Comparison of ENCODE assay signal across 8 cellular contexts in the genomic region with DNA sequence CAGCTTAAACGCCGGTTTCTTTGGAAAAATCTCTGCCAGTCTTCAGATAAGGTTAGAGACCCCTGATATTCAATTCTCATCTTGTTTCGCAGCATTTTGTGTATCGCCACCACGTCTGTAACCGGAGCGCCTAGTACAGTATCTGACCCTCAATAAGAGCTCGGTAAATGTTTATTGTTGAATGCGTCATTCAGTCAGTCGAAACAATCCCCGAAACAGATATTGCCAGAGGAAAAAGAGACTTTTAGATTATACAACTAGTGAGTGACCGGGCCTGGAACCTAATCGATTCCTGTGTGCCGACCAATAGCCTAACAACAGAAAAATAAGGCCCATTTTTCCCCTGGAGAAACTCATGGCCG. TPM values are rescaled to one million over a fixed set of nuclear protein-coding genes. Genes with fewer than 3 reads are reported as not detected.
DNase-seq lines count a peak whose midpoint lies in the region; ATAC-seq and TF ChIP-seq lines count a peak whose summit lies in the region.

No MANE protein-coding gene starts in this region.

- in situ Hi-C loops in brain microvascular endothelial cell (cut with HindIII; ENCODE audit: low pct_ligation_motif_present, low sequenced_read_pairs) = no loop called here

- peak overlapping the region; percentile 62 for H3K18ac ChIP-seq in mesendoderm (ENCODE audit: low read length)

- H3K4me1 ChIP-seq in heart right ventricle (peaks cover 0 to 26% (median 10%) of the 10 kb centered on the region in 9 donors), mesendoderm (ENCODE audit: control insufficient read depth, low read depth, low read length) (peaks cover 7% of the 10 kb centered on the region), urinary bladder (ENCODE audit: insufficient read depth) (no peaks in the 10 kb centered on the region)

- H2BK15ac ChIP-seq in mesendoderm (replicated peaks; ENCODE audit: low read depth) = no peak overlapping the region

- ATAC-seq in heart right ventricle = no peak
- no peak for ATAC-seq in left cardiac atrium
- no peak for ATAC-seq in HG02798 (IDR thresholded peaks at IDR 0.05; ENCODE audit: poor library complexity, unreplicated experiment)

- H3K36me3 ChIP-seq in heart right ventricle = no peaks in the 10 kb centered on the region
- no peaks in the 10 kb centered on the region for H3K36me3 ChIP-seq in brain microvascular endothelial cell (replicated peaks)
- H3K36me3 ChIP-seq in mesendoderm (ENCODE audit: control insufficient read depth, insufficient read depth, low read length) = no peaks in the 10 kb centered on the region
- no peaks in the 10 kb centered on the region for H3K36me3 ChIP-seq in urinary bladder (ENCODE audit: insufficient read depth)

- H3K27ac ChIP-seq in heart right ventricle = peak overlapping the region in 8 of 10 donors; percentile 57 to 87 (median 76)
- peak overlapping the region; percentile 58 for H3K27ac ChIP-seq in brain microvascular endothelial cell
- no peak overlapping the region for H3K27ac ChIP-seq in mesendoderm (ENCODE audit: low read depth, low read length)
- H3K27ac ChIP-seq in urinary bladder (ENCODE audit: low read depth) = no peak overlapping the region

- no peak for TF ChIP-seq CTCF in heart right ventricle (IDR thresholded peaks at IDR 0.05)
- no peak for TF ChIP-seq CTCF in brain microvascular endothelial cell (IDR thresholded peaks at IDR 0.05; ENCODE audit: low read depth, low read length, missing control alignments)
- TF ChIP-seq CTCF in GM10248 (IDR thresholded peaks at IDR 0.05; ENCODE audit: control extremely low read depth, extremely low read depth, low read depth, missing control alignments) = no peak

- no peak overlapping the region for H2AK5ac ChIP-seq in mesendoderm (ENCODE audit: low read length)

- no peak for DNase-seq in heart right ventricle
- no peak for DNase-seq in left cardiac atrium
- DNase-seq in brain microvascular endothelial cell = no peak
- no peak for DNase-seq in mesendoderm
- no peak for DNase-seq in GM10248 (ENCODE audit: extremely low spot score)
- DNase-seq in effector CD8-positive, alpha-beta T cell (lab: John Stamatoyannopoulos, UW) = no peak

- H3K4me3 ChIP-seq in heart right ventricle = peak overlapping the region; percentile 69 to 98 (median 80)
- H3K4me3 ChIP-seq in brain microvascular endothelial cell (ENCODE audit: low read depth, low read length) = peak overlapping the region; percentile 95
- H3K4me3 ChIP-seq in mesendoderm (ENCODE audit: low read length) = peak overlapping the region; percentile 94
- peak overlapping the region; percentile 96 for H3K4me3 ChIP-seq in urinary bladder (ENCODE audit: low read depth, low read length)

- H3K56ac ChIP-seq in mesendoderm (ENCODE audit: low read length) = peak overlapping the region; percentile 97

- H4K5ac ChIP-seq in mesendoderm (ENCODE audit: low read length) = no peak overlapping the region

- H3K27me3 ChIP-seq in heart right ventricle (no peaks in the 10 kb centered on the region), brain microvascular endothelial cell (replicated peaks) (no peaks in the 10 kb centered on the region), mesendoderm (ENCODE audit: insufficient read depth, low read length, poor library complexity) (no peaks in the 10 kb centered on the region)

- no peak overlapping the region for H2BK120ac ChIP-seq in mesendoderm (ENCODE audit: low read depth, low read length)

- no peaks in the 10 kb centered on the region for H3K9me3 ChIP-seq in heart right ventricle

- intact Hi-C loops in heart right ventricle (cut with DNase I) (loop anchor here in 1 of 10 donors (10.0 kb wide), 1 partner anchor 191 kb away; a partner anchor contains a TSS), left cardiac atrium (cut with DNase I) (no loop called here)

- no peak overlapping the region for H3K4ac ChIP-seq in mesendoderm (ENCODE audit: low read depth, low read length)

- H3K79me1 ChIP-seq in mesendoderm (ENCODE audit: low read length) = peaks cover 7% of the 10 kb centered on the region

- POLR2A ChIA-PET in GM10248 (lab: Yijun Ruan, JAX) = no interaction called here

- H3K79me2 ChIP-seq in mesendoderm (ENCODE audit: control insufficient read depth, insufficient read depth, low read length) = peaks cover 44% of the 10 kb centered on the region

- H2BK5ac ChIP-seq in mesendoderm (ENCODE audit: low read length) = no peak overlapping the region

- WGBS in heart right ventricle, 2 donors = 6 to 9% methylated on average over 15 of the region's 15 CpGs
- WGBS in mesendoderm (ENCODE audit: extremely low coverage, insufficient coverage, low lambda C conversion rate) = no CpG with 5 or more reads among the region's 15 CpGs
- 4% methylated on average over 15 of the region's 15 CpGs for WGBS in urinary bladder

- peak overlapping the region; percentile 90 for H3K9ac ChIP-seq in mesendoderm (ENCODE audit: low read length)

- H4K8ac ChIP-seq in mesendoderm (ENCODE audit: low read depth, low read length) = no peak overlapping the region

- H3K4me2 ChIP-seq in mesendoderm (ENCODE audit: low read length) = peak overlapping the region; percentile 91

- CTCF ChIA-PET in GM10248 (lab: Yijun Ruan, JAX) = interaction anchor here (0.8 to 1.5 kb wide), 5 partner anchors 22 to 200 kb away, joined by 3 to 5 read pairs (median 3); a partner anchor contains a TSS

- H3K23ac ChIP-seq in mesendoderm (ENCODE audit: low read length) = no peak overlapping the region

RNA-seq across cellular contexts. Expression of a gene that starts 0.6 kb away (rescaled TPM):
- total RNA-seq in heart right ventricle (10 to 100 TPM; 28.6 to 41.9 (median 35.2) TPM), left cardiac atrium (10 to 100 TPM; 36.4 to 38.7 TPM), urinary bladder (36.4 TPM)
- polyA plus RNA-seq in heart right ventricle (10 to 100 TPM; 14.4 to 29.3 TPM), urinary bladder (29.5 TPM)
- 79.4 TPM for polyA plus RNA-seq in mesendoderm (2013, experiment 1 of 2)
- 77.5 TPM for polyA plus RNA-seq in mesendoderm (2013, experiment 2 of 2)

RNA-seq across cellular contexts. Expression of a gene that starts 7.1 kb away (rescaled TPM):
- 10 to 100 TPM; 10.8 to 53.5 (median 17.2) TPM for total RNA-seq in heart right ventricle
- 10 to 100 TPM; 13.4 to 33.4 TPM for polyA plus RNA-seq in heart right ventricle
- total RNA-seq in left cardiac atrium = 10 to 100 TPM; 30.7 to 43.5 TPM
- polyA plus RNA-seq in mesendoderm (2013, experiment 1 of 2) = 33.5 TPM
- 33.1 TPM for polyA plus RNA-seq in mesendoderm (2013, experiment 2 of 2)
- total RNA-seq in urinary bladder = 8.5 TPM
- 26.3 TPM for polyA plus RNA-seq in urinary bladder

RNA-seq across cellular contexts. Expression of a gene that starts 27.9 kb away (rescaled TPM):
- total RNA-seq in heart right ventricle = 10 to 100 TPM; 11.9 to 21.7 (median 17.5) TPM
- 10 to 100 TPM; 23.9 to 57.1 TPM for polyA plus RNA-seq in heart right ventricle
- total RNA-seq in left cardiac atrium = 10 to 100 TPM; 16.9 to 17.6 TPM
- polyA plus RNA-seq in mesendoderm (2013, experiment 1 of 2) = 25.0 TPM
- 26.6 TPM for polyA plus RNA-seq in mesendoderm (2013, experiment 2 of 2)
- 13.1 TPM for total RNA-seq in urinary bladder
- 31.7 TPM for polyA plus RNA-seq in urinary bladder

RNA-seq across cellular contexts. Expression of a gene that starts 36.3 kb away (rescaled TPM):
- 1 to 10 TPM in 1 of 10 donors, under 1 TPM in 8, not detected in 1; 0.15 to 2.1 (median 0.38) TPM for total RNA-seq in heart right ventricle
- polyA plus RNA-seq in heart right ventricle = under 1 TPM; 0.20 to 0.22 TPM
- under 1 TPM; 0.21 to 0.39 TPM for total RNA-seq in left cardiac atrium
- polyA plus RNA-seq in mesendoderm (2013, experiment 1 of 2) = 0.11 TPM
- polyA plus RNA-seq in mesendoderm (2013, experiment 2 of 2) = 0.08 TPM
- 0.42 TPM for total RNA-seq in urinary bladder
- polyA plus RNA-seq in urinary bladder = 0.60 TPM

RNA-seq across cellular contexts. Expression of a gene that starts 36.4 kb away (rescaled TPM):
- total RNA-seq in heart right ventricle (10 to 100 TPM in 1 of 10 donors, 1 to 10 TPM in 9; 2.8 to 29.6 (median 4.2) TPM), left cardiac atrium (1 to 10 TPM; 6.5 to 8.2 TPM), urinary bladder (3.2 TPM)
- polyA plus RNA-seq in heart right ventricle (1 to 10 TPM; 1.5 to 3.3 TPM), urinary bladder (14.3 TPM)
- 0.46 TPM for polyA plus RNA-seq in mesendoderm (2013, experiment 1 of 2)
- polyA plus RNA-seq in mesendoderm (2013, experiment 2 of 2) = 0.45 TPM

Comparison
In these comparisons a context has a peak if more than half of its experiments do, and no peak if none do; other contexts are left out.
1. H3K27ac ChIP-seq: peak in heart right ventricle (8 of 10) and brain microvascular endothelial cell (single experiment); none in mesendoderm (single experiment) and urinary bladder (single experiment).
2. Peak in every context shown above with its lines, with median percentiles within 50 percentile points of each other: H3K4me3 ChIP-seq.